In the genomic region with DNA sequence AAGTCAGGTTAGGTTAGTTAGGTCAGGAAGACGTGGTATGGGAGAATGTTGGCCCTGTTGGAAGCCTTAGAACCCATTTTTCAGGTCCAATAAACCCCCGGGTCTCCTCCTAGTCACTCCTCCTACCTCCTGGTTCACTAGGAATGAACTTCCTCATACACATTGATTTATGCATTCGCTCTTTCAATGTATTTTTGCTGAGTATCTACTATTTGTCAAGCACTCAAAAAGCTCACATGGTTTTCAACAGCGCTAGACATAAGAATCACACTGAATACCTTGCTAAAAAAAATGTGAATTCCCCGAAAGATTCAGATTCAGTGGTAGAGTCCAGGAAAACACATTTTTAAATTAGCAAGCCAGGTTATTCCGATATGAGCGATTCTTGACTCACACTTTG, we compare ENCODE assay signal across 8 cellular contexts.
"Had no signal": no experiment of that assay in that cellular context is flagged by ENCODE, and none has a peak within 500 bp of the region (broad histone marks: within the 10 kb centered on the region; RNA-seq: fewer than 3 reads in every experiment).

No MANE protein-coding gene starts in this region.

- FAIRE-seq: G401.6, GM12878, GM12891, GM12892, GM18507, GM19239 had no signal

- H3K4me3 ChIP-seq: GM12878 had no signal

- ATAC-seq: GM12878 had no signal

- DNase-seq: GDM1, GF-D8 had no signal
